Comparison of ENCODE assay signal across 9 cellular contexts in the genomic region with DNA sequence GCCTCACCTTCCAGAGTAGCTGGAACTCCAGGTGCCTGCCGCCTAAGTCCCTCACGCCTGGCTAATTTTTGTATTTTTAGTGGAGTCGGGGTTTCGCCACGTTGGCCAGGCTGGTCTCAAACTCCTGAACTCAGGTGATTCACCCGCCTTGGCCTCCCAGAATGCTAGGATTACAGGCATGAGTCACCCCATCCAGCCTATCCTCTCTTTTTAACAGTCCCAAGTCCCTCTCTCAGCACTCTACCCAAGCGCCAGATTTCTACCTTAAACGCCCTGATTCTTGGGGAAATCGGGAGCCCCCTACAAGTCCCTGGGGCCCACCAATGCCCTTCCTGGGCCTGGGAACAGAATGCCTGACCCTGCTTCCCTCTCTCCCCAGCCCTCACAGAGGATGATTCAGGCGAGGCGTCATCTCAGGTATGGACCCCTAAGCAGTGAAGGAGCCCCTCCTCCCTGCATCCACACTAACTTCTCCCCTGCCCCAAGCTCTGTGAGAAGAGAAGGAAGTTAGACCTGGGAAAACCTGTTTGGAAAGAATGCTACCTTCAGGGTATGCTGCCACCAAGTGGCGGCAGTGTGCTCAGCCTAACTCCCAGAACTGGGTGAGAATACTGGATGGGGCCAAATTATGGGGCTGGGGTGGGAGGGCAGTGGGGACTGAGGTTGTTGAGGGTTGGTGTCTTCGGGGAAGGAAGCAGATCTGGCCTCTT. TPM values are rescaled to one million over a fixed set of nuclear protein-coding genes. Genes with fewer than 3 reads are reported as not detected.
DNase-seq lines count a peak whose midpoint lies in the region; ATAC-seq and TF ChIP-seq lines count a peak whose summit lies in the region.
"Had no signal": no experiment of that assay in that cellular context is flagged by ENCODE, and none has a peak within 500 bp of the region (broad histone marks: within the 10 kb centered on the region; RNA-seq: fewer than 3 reads in every experiment).

No MANE protein-coding gene starts in this region.

- ATAC-seq in stimulated activated naive CD8-positive, alpha-beta T cell treated with anti-CD3 and anti-CD28 coated beads, Interleukin-15, amount 100 ng/mL, for 72 hours: no peak

- H3K4me1 Mint-ChIP-seq in stimulated activated naive CD8-positive, alpha-beta T cell treated with anti-CD3 and anti-CD28 coated beads, Interleukin-15, amount 100 ng/mL, for 72 hours: peaks cover 7% of the 10 kb centered on the region

- H3K4me3 ChIP-seq in epithelial cell of proximal tubule (ENCODE audit: low read depth, low read length): no peak overlapping the region

- H3K27ac Mint-ChIP-seq in stimulated activated naive CD8-positive, alpha-beta T cell treated with anti-CD3 and anti-CD28 coated beads, Interleukin-15, amount 100 ng/mL, for 72 hours: no peak overlapping the region

- no peaks in the 10 kb centered on the region for H3K9me3 Mint-ChIP-seq in stimulated activated naive CD8-positive, alpha-beta T cell treated with anti-CD3 and anti-CD28 coated beads, Interleukin-15, amount 100 ng/mL, for 72 hours

- H3K27me3 Mint-ChIP-seq in stimulated activated naive CD8-positive, alpha-beta T cell treated with anti-CD3 and anti-CD28 coated beads, Interleukin-15, amount 100 ng/mL, for 72 hours: peaks cover 28% of the 10 kb centered on the region

- intact Hi-C loops in posterior vena cava (cut with DNase I): loop anchor here in 1 of 2 donors (10.0 kb wide), 1 partner anchor 224 kb away; a partner anchor contains a TSS

- H3K4me3 Mint-ChIP-seq in stimulated activated naive CD8-positive, alpha-beta T cell treated with anti-CD3 and anti-CD28 coated beads, Interleukin-15, amount 100 ng/mL, for 72 hours: no peak overlapping the region

- TF ChIP-seq CTCF in epithelial cell of proximal tubule (conservative IDR thresholded peaks at IDR 0.05; ENCODE audit: low read depth, low read length): peak; percentile 65

- DNase-seq in A172 (ENCODE audit: low spot score): peak; percentile 67
- peak; percentile 65 for DNase-seq in GM03348 (ENCODE audit: low spot score)
- peak; percentile 16 for DNase-seq in NCI-H2196 treated with DMSO at 0.1 percent for 48 hours (lab: John Stamatoyannopoulos, UW; ENCODE audit: unreplicated experiment)
- no peak for DNase-seq in epithelial cell of proximal tubule (ENCODE audit: low read depth)
- DNase-seq in posterior vena cava (ENCODE audit: low spot score): no peak
- no peak for DNase-seq in stimulated activated naive CD8-positive, alpha-beta T cell treated with anti-CD3 and anti-CD28 coated beads, Interleukin-15, amount 100 ng/mL, for 72 hours
- no peak for DNase-seq in activated CD8-positive, alpha-beta memory T cell treated with anti-CD3 and anti-CD28 coated beads, Interleukin-2, amount 50 U/mL, for 4 hours
- no peak for DNase-seq in retina
- DNase-seq: NCI-H187 had no signal

RNA-seq across cellular contexts. Expression of a gene that starts 20.8 kb away (rescaled TPM):
- 6.4 and 8.1 TPM in 2 replicates for total RNA-seq in A172 (2014; rRNA removed; shearing (Covaris generic))
- total RNA-seq in epithelial cell of proximal tubule (1.7 TPM in 1 of 2 replicates, not detected in the other), posterior vena cava (1 to 10 TPM; 2.0 to 4.6 TPM)

RNA-seq across cellular contexts. Expression of a gene that starts 26.1 kb away (rescaled TPM):
- total RNA-seq in A172 (2014; rRNA removed; shearing (Covaris generic)): 0.41 and 0.53 TPM in 2 replicates
- not detected in 2 replicates for total RNA-seq in epithelial cell of proximal tubule
- total RNA-seq in posterior vena cava: under 1 TPM; 0.69 to 1.00 TPM

RNA-seq across cellular contexts. Expression of a gene that starts 26.2 kb away (rescaled TPM):
- 32.6 and 35.5 TPM in 2 replicates for total RNA-seq in A172 (2014; rRNA removed; shearing (Covaris generic))
- total RNA-seq in epithelial cell of proximal tubule: 33.8 and 43.5 TPM in 2 replicates
- total RNA-seq in posterior vena cava: 10 to 100 TPM; 16.4 to 18.4 TPM

RNA-seq across cellular contexts. Expression of a gene that starts 38.3 kb away (rescaled TPM):
- total RNA-seq in A172 (2014; rRNA removed; shearing (Covaris generic)): 39.6 and 42.4 TPM in 2 replicates
- 34.3 and 39.1 TPM in 2 replicates for total RNA-seq in epithelial cell of proximal tubule
- 10 to 100 TPM; 12.3 to 12.8 TPM for total RNA-seq in posterior vena cava

RNA-seq across cellular contexts. Expression of a gene that starts 55.1 kb away (rescaled TPM):
- not detected in 2 replicates for total RNA-seq in A172 (2014; rRNA removed; shearing (Covaris generic))
- total RNA-seq in epithelial cell of proximal tubule (not detected in 2 replicates), posterior vena cava (not detected)

Comparison
In these comparisons a context has a peak if more than half of its experiments do, and no peak if none do; other contexts are left out.
1. DNase-seq: peak in A172 (single experiment), GM03348 (single experiment) and NCI-H2196 treated with DMSO at 0.1 percent for 48 hours (single experiment); none in epithelial cell of proximal tubule (single experiment), posterior vena cava (single experiment), stimulated activated naive CD8-positive, alpha-beta T cell treated with anti-CD3 and anti-CD28 coated beads, Interleukin-15, amount 100 ng/mL, for 72 hours (0 of 2), activated CD8-positive, alpha-beta memory T cell treated with anti-CD3 and anti-CD28 coated beads, Interleukin-2, amount 50 U/mL, for 4 hours (single experiment) and retina (single experiment).